1 cellular context compared by ENCODE assay signal in the genomic region with DNA sequence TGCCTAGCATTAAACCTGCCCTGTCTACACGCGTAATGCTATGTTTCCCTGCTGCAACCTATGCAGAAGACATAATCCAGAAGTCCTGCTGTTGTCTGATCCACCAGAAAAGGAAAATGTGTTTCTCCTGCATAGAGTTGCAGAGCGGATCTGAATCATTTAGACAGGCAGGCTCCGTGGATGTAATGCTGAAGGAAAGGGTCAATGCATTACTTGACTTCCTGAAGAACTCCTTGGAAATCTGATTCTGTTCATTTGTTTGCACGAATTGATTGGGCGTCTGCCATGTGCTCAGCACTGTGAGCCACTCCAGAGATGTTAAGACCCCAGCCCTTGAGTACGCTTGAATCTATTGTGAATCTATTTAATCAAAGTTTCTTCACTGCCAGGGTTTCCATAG.
TF ChIP-seq lines count a peak whose summit lies in the region.

No MANE protein-coding gene starts in this region.

TF ChIP-seq in HCT116, 20 proteins besides CTCF, POLR2A, EP300 and RAD21:
- TF ChIP-seq SP1 (IDR thresholded peaks at IDR 0.05; ENCODE audit: low read depth) (no peak), CBX3 (IDR thresholded peaks at IDR 0.05; ENCODE audit: low read depth) (no peak)
